Comparison of ENCODE assay signal across 1 cellular context in genomic region chr6:151119823-151120524, GRCh38.
TF ChIP-seq lines count a peak whose summit lies in the region.

No MANE protein-coding gene starts in this region.

TF ChIP-seq in HepG2, 621 proteins besides CTCF, POLR2A, EP300 and RAD21 (continued from another document and continues in another):
- TF ChIP-seq MNT (IDR thresholded peaks at IDR 0.05) (0 out of 2 replicates have a peak, but pooled peaks have one; percentile 7), ATF2 (CRISPR knock-in tag; IDR thresholded peaks at IDR 0.05) (peak; percentile 66), PPARG (CRISPR knock-in tag; conservative IDR thresholded peaks at IDR 0.05) (peak; percentile 57; the same call in 1 of the 2 replicates), NFYB (CRISPR knock-in tag; IDR thresholded peaks at IDR 0.05) (0 out of 2 replicates have a peak, but pooled peaks have one; percentile 31), PLSCR1 (CRISPR knock-in tag; IDR thresholded peaks at IDR 0.05; ENCODE audit: borderline replicate concordance) (no peak), POLR2G (IDR thresholded peaks at IDR 0.05; ENCODE audit: low read depth, low read length) (peak; percentile 45; the same call in 1 of the 2 replicates), ZNF335 (CRISPR knock-in tag; IDR thresholded peaks at IDR 0.05) (peak; percentile 76), ZNF644 (CRISPR knock-in tag; IDR thresholded peaks at IDR 0.05; ENCODE audit: low read depth) (0 out of 2 replicates have a peak, but pooled peaks have one; percentile 49), ZBTB25 (CRISPR knock-in tag; IDR thresholded peaks at IDR 0.05) (no peak; the same call in 1 of the 2 replicates), ZNF768 (CRISPR knock-in tag; IDR thresholded peaks at IDR 0.05) (0 out of 2 replicates have a peak, but pooled peaks have one; percentile 32), REPIN1 (CRISPR knock-in tag; IDR thresholded peaks at IDR 0.05; ENCODE audit: borderline replicate concordance, low read depth) (peak; percentile 92), DPF2 (CRISPR knock-in tag; IDR thresholded peaks at IDR 0.05; ENCODE audit: borderline replicate concordance, low read depth) (peak; percentile 95), ZNF878 (CRISPR knock-in tag; IDR thresholded peaks at IDR 0.05) (peak; percentile 55; the same call in 1 of the 2 replicates), ZNF691 (CRISPR knock-in tag; IDR thresholded peaks at IDR 0.05; ENCODE audit: borderline replicate concordance, low read depth) (peak; percentile 35; the same call in 1 of the 2 replicates), ZNF841 (CRISPR knock-in tag; IDR thresholded peaks at IDR 0.05; ENCODE audit: borderline replicate concordance) (no peak), ZFP82 (CRISPR knock-in tag; IDR thresholded peaks at IDR 0.05; ENCODE audit: borderline replicate concordance) (0 out of 2 replicates have a peak, but pooled peaks have one; percentile 26), ZSCAN9 (CRISPR knock-in tag; IDR thresholded peaks at IDR 0.05; ENCODE audit: borderline replicate concordance) (peak; percentile 64; the same call in 1 of the 2 replicates), ZNF44 (CRISPR knock-in tag; IDR thresholded peaks at IDR 0.05) (peak; percentile 23; the same call in 1 of the 2 replicates), GABPA (IDR thresholded peaks at IDR 0.05; ENCODE audit: low read depth, low read length) (no peak), GABPA (CRISPR knock-in tag; IDR thresholded peaks at IDR 0.05; ENCODE audit: low read depth) (peak; percentile 42; the same call in 1 of the 2 replicates), ZBTB40 (IDR thresholded peaks at IDR 0.05) (no peak), ZBTB40 (CRISPR knock-in tag; IDR thresholded peaks at IDR 0.05) (peak; percentile 62; the same call in 1 of the 2 replicates), SAFB2 (CRISPR knock-in tag; IDR thresholded peaks at IDR 0.05; ENCODE audit: borderline replicate concordance, low read depth) (peak; percentile 28; the same call in 1 of the 2 replicates), HMG20A (CRISPR knock-in tag; IDR thresholded peaks at IDR 0.05; ENCODE audit: borderline replicate concordance) (peak; percentile 94), SNAI1 (CRISPR knock-in tag; IDR thresholded peaks at IDR 0.05; ENCODE audit: borderline replicate concordance) (peak; percentile 72; the same call in 1 of the 2 replicates), ETV5 (CRISPR knock-in tag; IDR thresholded peaks at IDR 0.05; ENCODE audit: borderline replicate concordance) (peak; percentile 81; the same call in 1 of the 2 replicates), HNF4G (IDR thresholded peaks at IDR 0.05; ENCODE audit: borderline replicate concordance, low read depth, low read length) (peak; percentile 99), HNF4G (CRISPR knock-in tag; IDR thresholded peaks at IDR 0.05; ENCODE audit: borderline replicate concordance, low read depth) (peak; percentile 94; the same call in 1 of the 2 replicates), CEBPB (IDR thresholded peaks at IDR 0.05; ENCODE audit: borderline replicate concordance, low read depth, low read length) (peak; percentile 56), ARNT2 (CRISPR knock-in tag; IDR thresholded peaks at IDR 0.05; ENCODE audit: low read depth) (no peak), RXRB (CRISPR knock-in tag; IDR thresholded peaks at IDR 0.05; ENCODE audit: borderline replicate concordance) (peak; percentile 88), CHD4 (IDR thresholded peaks at IDR 0.05; ENCODE audit: borderline replicate concordance, low read length) (peak; percentile 28; the same call in 1 of the 2 replicates), MEIS2 (CRISPR knock-in tag; IDR thresholded peaks at IDR 0.05) (peak; percentile 99), IRF2 (CRISPR knock-in tag; IDR thresholded peaks at IDR 0.05) (peak; percentile 44; the same call in 1 of the 2 replicates)
